In the genomic region with DNA sequence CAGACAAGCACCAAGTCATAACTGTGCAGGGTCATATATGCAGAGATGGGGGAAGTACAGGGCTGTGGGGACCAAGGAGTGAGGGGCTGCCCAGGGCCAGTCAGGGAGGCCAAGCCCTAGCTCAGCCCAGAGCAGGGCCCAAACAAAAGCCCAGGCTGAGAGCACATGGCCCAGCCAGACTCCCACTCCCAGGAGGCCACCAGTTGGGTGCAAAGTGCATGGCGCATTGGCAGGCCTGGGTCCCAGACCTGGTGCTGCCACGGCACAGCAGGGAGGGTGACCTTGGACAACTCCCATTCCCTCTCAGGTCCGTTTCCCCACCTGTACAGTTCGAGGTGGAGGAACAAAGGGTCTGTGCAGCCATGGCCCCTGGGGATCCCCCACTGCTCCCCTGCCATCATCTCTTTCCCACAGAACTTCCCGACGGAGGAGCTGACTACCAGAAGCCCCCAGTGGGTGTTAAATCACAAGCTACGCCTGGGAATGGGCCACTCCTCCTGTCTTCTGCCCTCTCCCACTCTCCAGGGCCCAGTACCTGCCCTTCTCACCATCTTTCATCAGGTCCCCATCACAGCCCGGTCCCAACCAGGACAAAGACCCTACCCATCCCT, we compare ENCODE assay signal across 8 cellular contexts. TPM values are rescaled to one million over a fixed set of nuclear protein-coding genes. Genes with fewer than 3 reads are reported as not detected.
DNase-seq lines count a peak whose midpoint lies in the region; ATAC-seq and TF ChIP-seq lines count a peak whose summit lies in the region.

No MANE protein-coding gene starts in this region.

- peak overlapping the region in 4 of 5 donors; percentile 15 to 67 (median 38) for H3K27ac ChIP-seq in adrenal gland

- DNase-seq in ELR (ENCODE audit: low read depth) (peak; percentile 10), adrenal gland (no peak), iPS-NIHi7 (ENCODE audit: extremely low spot score) (peak; percentile 45)
- DNase-seq in stimulated activated naive CD8-positive, alpha-beta T cell treated with anti-CD3 and anti-CD28 coated beads, Interleukin-15, Interleukin-2, amounts not matched to agents 100 U/mL and 50 U/mL, for 24 hours: peak; percentile 19

- intact Hi-C loops in adrenal gland (cut with DNase I): no loop called here

- peak overlapping the region in 2 of 4 donors; percentile 38 to 89 for H3K4me3 ChIP-seq in adrenal gland

- no peaks in the 10 kb centered on the region for H3K27me3 ChIP-seq in adrenal gland

- H3K9me3 ChIP-seq in adrenal gland (replicated peaks in 1 of 3): no peaks in the 10 kb centered on the region

- H3K36me3 ChIP-seq in adrenal gland (replicated peaks in 1 of 2): no peaks in the 10 kb centered on the region

- no peak for TF ChIP-seq CTCF in adrenal gland (IDR thresholded peaks at IDR 0.05)

- H3K4me1 ChIP-seq in adrenal gland (replicated peaks in 1 of 2): no peaks in the 10 kb centered on the region

- 26 to 35% (median 29%) methylated on average over 7 to 8 of the region's 8 CpGs for WGBS in adrenal gland, 4 donors

- peak; percentile 14 for ATAC-seq in HG03460 (IDR thresholded peaks at IDR 0.05; ENCODE audit: unreplicated experiment)
- peak; percentile 19 for ATAC-seq in stimulated activated naive CD8-positive, alpha-beta T cell treated with anti-CD3 and anti-CD28 coated beads, Interleukin-15, Interleukin-2, amounts not matched to agents 100 U/mL and 50 U/mL, for 24 hours
- no peak for ATAC-seq in GM18517 (IDR thresholded peaks at IDR 0.05; ENCODE audit: unreplicated experiment)
- no peak for ATAC-seq in GM21786 (IDR thresholded peaks at IDR 0.05; ENCODE audit: unreplicated experiment)
- no peak for ATAC-seq in GM18520 (IDR thresholded peaks at IDR 0.05; ENCODE audit: unreplicated experiment)

- no peak for TF ChIP-seq POLR2A in adrenal gland (IDR thresholded peaks at IDR 0.05)

RNA-seq across cellular contexts. Expression of a gene that starts 0.6 kb away (rescaled TPM):
- 10 to 100 TPM; 40.9 to 84.1 (median 60.4) TPM for total RNA-seq in adrenal gland
- polyA plus RNA-seq in adrenal gland: 10 to 100 TPM; 33.1 to 85.7 (median 35.3) TPM

RNA-seq across cellular contexts. Expression of a gene that starts 23.1 kb away (rescaled TPM):
- 10 to 100 TPM; 43.3 to 67.4 (median 55.5) TPM for total RNA-seq in adrenal gland
- polyA plus RNA-seq in adrenal gland: 10 to 100 TPM; 12.2 to 22.2 (median 18.6) TPM

RNA-seq across cellular contexts. Expression of a gene that starts 26.7 kb away (rescaled TPM):
- total RNA-seq in adrenal gland: 10 to 100 TPM; 13.2 to 38.4 (median 27.7) TPM
- polyA plus RNA-seq in adrenal gland: 10 to 100 TPM; 23.7 to 42.4 (median 24.2) TPM

Comparison
In these comparisons a context has a peak if more than half of its experiments do, and no peak if none do; other contexts are left out.
1. DNase-seq: peak in ELR (single experiment), iPS-NIHi7 (single experiment) and stimulated activated naive CD8-positive, alpha-beta T cell treated with anti-CD3 and anti-CD28 coated beads, Interleukin-15, Interleukin-2, amounts not matched to agents 100 U/mL and 50 U/mL, for 24 hours (single experiment); none in adrenal gland (0 of 7).
2. ATAC-seq: peak in HG03460 (single experiment) and stimulated activated naive CD8-positive, alpha-beta T cell treated with anti-CD3 and anti-CD28 coated beads, Interleukin-15, Interleukin-2, amounts not matched to agents 100 U/mL and 50 U/mL, for 24 hours (single experiment); none in GM18517 (single experiment), GM21786 (single experiment) and GM18520 (single experiment).